8 cellular contexts compared by ENCODE assay signal in genomic region chr17:67718325-67718941, GRCh38. TPM values are rescaled to one million over a fixed set of nuclear protein-coding genes. Genes with fewer than 3 reads are reported as not detected.
A peak's percentile ranks its signal among the peaks of the same experiment; 100 is the strongest.
DNase-seq lines count a peak whose midpoint lies in the region; ATAC-seq and TF ChIP-seq lines count a peak whose summit lies in the region.

No MANE protein-coding gene starts in this region.

- peaks cover 19% of the 10 kb centered on the region for H3K36me3 ChIP-seq in MM.1S (replicated peaks; ENCODE audit: insufficient read depth, low read length)
- H3K36me3 ChIP-seq in heart left ventricle = peaks cover 4 to 38% (median 34%) of the 10 kb centered on the region in 9 donors

- CTCF ChIA-PET in AG04449 (lab: Yijun Ruan, JAX) = interaction anchor here (0.6 to 4.9 kb wide), 8 partner anchors 8 to 343 kb away, joined by 3 to 18 read pairs (median 5); no protein-coding TSS in a partner anchor

- 0 to 1% (median 0%) methylated on average over 16 of the region's 16 CpGs for WGBS in heart left ventricle, 4 donors

- peaks cover 2% of the 10 kb centered on the region for H3K27me3 Mint-ChIP-seq in activated T-helper 1 cell treated with anti-CD3 and anti-CD28 coated beads, Interleukin-12 subunit alpha, Interleukin-12 subunit beta, Interleukin-2, Interleukin-4 antibody, amounts not matched to agents 30 ng/mL and 10 ng/mL and 1 ng/mL, durations not matched to agents 14 hours and 24 hours and 36 hours (ENCODE audit: insufficient read depth)

- in situ Hi-C loops in GM13976 (cut with MboI; ENCODE audit: low sequenced_read_pairs, unreplicated experiment) = no loop called here

- H3K9ac ChIP-seq in MM.1S (ENCODE audit: low read length) = peak overlapping the region; percentile 99

- H3K27ac ChIP-seq in MM.1S (ENCODE audit: low read length) = peak overlapping the region; percentile 78; the same call in 1 of the 2 replicates
- H3K27ac ChIP-seq in heart left ventricle = peak overlapping the region; percentile 63 to 94 (median 84)

- peaks cover 43% of the 10 kb centered on the region for H3K79me2 ChIP-seq in MM.1S (ENCODE audit: low read length)

- H2AFZ ChIP-seq in MM.1S (ENCODE audit: low read length) = peak overlapping the region; percentile 99

- H3K9me3 ChIP-seq in MM.1S (replicated peaks; ENCODE audit: insufficient read depth, low read length) (no peaks in the 10 kb centered on the region), heart left ventricle (no peaks in the 10 kb centered on the region)

- TF ChIP-seq CTCF in AG04449 (IDR thresholded peaks at IDR 0.05; ENCODE audit: insufficient read depth, low read length, missing control alignments) = no peak
- TF ChIP-seq CTCF in GM13976 (IDR thresholded peaks at IDR 0.05; ENCODE audit: borderline replicate concordance, control extremely low read depth, extremely low read depth, insufficient read depth, missing control alignments) = no peak
- no peak for TF ChIP-seq CTCF in MM.1S (IDR thresholded peaks at IDR 0.05; ENCODE audit: low read length)
- TF ChIP-seq CTCF in heart left ventricle (IDR thresholded peaks at IDR 0.05) = no peak

- ATAC-seq in heart left ventricle = peak in 2 of 4 donors; percentile 1 to 4
- no peak for ATAC-seq in sciatic nerve
- no peak for ATAC-seq in GM21515 (IDR thresholded peaks at IDR 0.05; ENCODE audit: unreplicated experiment)

- POLR2A ChIA-PET in AG04449 (lab: Yijun Ruan, JAX) = no interaction called here

- no peak for DNase-seq in AG04449 (ENCODE audit: low read depth, low spot score)
- peak; percentile 51 for DNase-seq in GM13976 (ENCODE audit: low spot score)
- peak; percentile 34 for DNase-seq in MM.1S
- peak; percentile 31 for DNase-seq in activated T-helper 1 cell treated with anti-CD3 and anti-CD28 coated beads, Interleukin-12 subunit alpha, Interleukin-12 subunit beta, Interleukin-2, Interleukin-4 antibody, amounts not matched to agents 30 ng/mL and 10 ng/mL and 1 ng/mL, durations not matched to agents 14 hours and 24 hours and 36 hours (ENCODE audit: low spot score)
- DNase-seq in heart left ventricle = no peak
- peak; percentile 42 for DNase-seq in renal cortical epithelial cell (ENCODE audit: low read depth)
- DNase-seq in sciatic nerve (ENCODE audit: low spot score) = no peak

- intact Hi-C loops in activated T-helper 1 cell treated with anti-CD3 and anti-CD28 coated beads, Interleukin-12 subunit alpha, Interleukin-12 subunit beta, Interleukin-2, Interleukin-4 antibody, amounts not matched to agents 30 ng/mL and 10 ng/mL and 1 ng/mL, durations not matched to agents 14 hours and 24 hours and 36 hours (cut with micrococcal nuclease) = loop anchor here (5.0 kb wide), 4 partner anchors 319 to 1526 kb away; partner anchors contain the start of genes CEP112, KPNA2 and PRKAR1A
- intact Hi-C loops in heart left ventricle (cut with DNase I) (loop anchor here in 3 of 10 donors (5.0 to 10.0 kb wide), 3 partner anchors 106 to 354 kb away; partner anchors contain the start of genes BPTF (in 2 of the 3) and PSMD12 (in 1 of the 3)), sciatic nerve (cut with DNase I) (no loop called here)

- no peak for TF ChIP-seq POLR2A in heart left ventricle (IDR thresholded peaks at IDR 0.05)

- H3K4me1 ChIP-seq in MM.1S (ENCODE audit: low read length) (no peaks in the 10 kb centered on the region; the same call in 1 of the 2 replicates), heart left ventricle (peaks cover 0 to 24% (median 18%) of the 10 kb centered on the region in 12 donors)

- no peaks in the 10 kb centered on the region for H3K9me3 Mint-ChIP-seq in activated T-helper 1 cell treated with anti-CD3 and anti-CD28 coated beads, Interleukin-12 subunit alpha, Interleukin-12 subunit beta, Interleukin-2, Interleukin-4 antibody, amounts not matched to agents 30 ng/mL and 10 ng/mL and 1 ng/mL, durations not matched to agents 14 hours and 24 hours and 36 hours

- H3K9me2 ChIP-seq in MM.1S (replicated peaks; ENCODE audit: insufficient read depth, low read length) = no peaks in the 10 kb centered on the region

- peaks cover 5% of the 10 kb centered on the region; the same call in 1 of the 2 replicates for H3F3A ChIP-seq in MM.1S (ENCODE audit: insufficient read depth, low read length)

- peaks cover 24% of the 10 kb centered on the region for H3K36me3 Mint-ChIP-seq in activated T-helper 1 cell treated with anti-CD3 and anti-CD28 coated beads, Interleukin-12 subunit alpha, Interleukin-12 subunit beta, Interleukin-2, Interleukin-4 antibody, amounts not matched to agents 30 ng/mL and 10 ng/mL and 1 ng/mL, durations not matched to agents 14 hours and 24 hours and 36 hours (ENCODE audit: low read depth)

- H3K27ac Mint-ChIP-seq in activated T-helper 1 cell treated with anti-CD3 and anti-CD28 coated beads, Interleukin-12 subunit alpha, Interleukin-12 subunit beta, Interleukin-2, Interleukin-4 antibody, amounts not matched to agents 30 ng/mL and 10 ng/mL and 1 ng/mL, durations not matched to agents 14 hours and 24 hours and 36 hours = peak overlapping the region; percentile 99

- no peaks in the 10 kb centered on the region for H4K20me1 ChIP-seq in MM.1S (ENCODE audit: insufficient read depth, low read length)

- no peaks in the 10 kb centered on the region for H3K27me3 ChIP-seq in MM.1S (replicated peaks; ENCODE audit: insufficient read depth, low read length)
- H3K27me3 ChIP-seq in heart left ventricle = no peaks in the 10 kb centered on the region

- peak overlapping the region; percentile 99 for H3K4me3 Mint-ChIP-seq in activated T-helper 1 cell treated with anti-CD3 and anti-CD28 coated beads, Interleukin-12 subunit alpha, Interleukin-12 subunit beta, Interleukin-2, Interleukin-4 antibody, amounts not matched to agents 30 ng/mL and 10 ng/mL and 1 ng/mL, durations not matched to agents 14 hours and 24 hours and 36 hours

- peak overlapping the region; percentile 98 for H3K4me3 ChIP-seq in AG04449 (ENCODE audit: low read depth, low read length)
- H3K4me3 ChIP-seq in MM.1S (ENCODE audit: low read length) = peak overlapping the region; percentile 100
- H3K4me3 ChIP-seq in heart left ventricle = peak overlapping the region; percentile 62 to 99 (median 81)

- peak overlapping the region; percentile 91 for H3K4me2 ChIP-seq in MM.1S (ENCODE audit: low read depth, low read length)

- H3K4me1 Mint-ChIP-seq in activated T-helper 1 cell treated with anti-CD3 and anti-CD28 coated beads, Interleukin-12 subunit alpha, Interleukin-12 subunit beta, Interleukin-2, Interleukin-4 antibody, amounts not matched to agents 30 ng/mL and 10 ng/mL and 1 ng/mL, durations not matched to agents 14 hours and 24 hours and 36 hours (ENCODE audit: low read depth) = peaks cover 16% of the 10 kb centered on the region

RNA-seq across cellular contexts. Expression of gene NOL11, which starts 0.7 kb away (rescaled TPM):
- total RNA-seq in activated T-helper 1 cell treated with anti-CD3 and anti-CD28 coated beads, Interleukin-12 subunit alpha, Interleukin-12 subunit beta, Interleukin-2, Interleukin-4 antibody, amounts not matched to agents 30 ng/mL and 10 ng/mL and 1 ng/mL, durations not matched to agents 14 hours and 24 hours and 36 hours = 107 and 118 TPM in 2 replicates
- 10 to 100 TPM; 18.1 to 29.6 (median 22.5) TPM for total RNA-seq in heart left ventricle
- 10 to 100 TPM; 25.5 to 34.0 TPM for polyA plus RNA-seq in heart left ventricle
- total RNA-seq in renal cortical epithelial cell = 42.1 and 49.3 TPM in 2 replicates
- 37.0 TPM for total RNA-seq in sciatic nerve

Comparison
In these comparisons a context has a peak if more than half of its experiments do, and no peak if none do; other contexts are left out.
1. DNase-seq: peak in GM13976 (single experiment), MM.1S (single experiment), activated T-helper 1 cell treated with anti-CD3 and anti-CD28 coated beads, Interleukin-12 subunit alpha, Interleukin-12 subunit beta, Interleukin-2, Interleukin-4 antibody, amounts not matched to agents 30 ng/mL and 10 ng/mL and 1 ng/mL, durations not matched to agents 14 hours and 24 hours and 36 hours (single experiment) and renal cortical epithelial cell (single experiment); none in AG04449 (single experiment), heart left ventricle (0 of 5) and sciatic nerve (single experiment).
2. Peak in every context shown above with its lines, with median percentiles within 50 percentile points of each other: H3K4me3 ChIP-seq.